14 cellular contexts compared by ENCODE assay signal in genomic region chr4:123952530-123953274, GRCh38.
DNase-seq lines count a peak whose midpoint lies in the region; ATAC-seq, FAIRE-seq and TF ChIP-seq lines count a peak whose summit lies in the region.
"Had no signal": no experiment of that assay in that cellular context is flagged by ENCODE, and none has a peak within 500 bp of the region (broad histone marks: within the 10 kb centered on the region; RNA-seq: fewer than 3 reads in every experiment).

No MANE protein-coding gene starts in this region.

- H3K27me3 ChIP-seq in MG63 (no peaks in the 10 kb centered on the region), bronchial epithelial cell (ENCODE audit: control insufficient read depth, insufficient read depth, low read length) (no peaks in the 10 kb centered on the region), iPS DF 6.9 (ENCODE audit: control insufficient read depth, insufficient read depth, low read length) (no peaks in the 10 kb centered on the region)
- H3K27me3 ChIP-seq: thyroid gland had no signal

- intact Hi-C loops in activated CD8-positive, alpha-beta T cell treated with anti-CD3 and anti-CD28 coated beads for 36 hours (cut with micrococcal nuclease), result no loop called here

- CTCF ChIA-PET in activated CD8-positive, alpha-beta T cell treated with anti-CD3 and anti-CD28 coated beads for 36 hours (lab: Charles Lee), result no interaction called here

- no peaks in the 10 kb centered on the region for H3K36me3 ChIP-seq in MG63
- no peaks in the 10 kb centered on the region for H3K36me3 ChIP-seq in bronchial epithelial cell (ENCODE audit: control insufficient read depth, insufficient read depth, low read length)
- H3K36me3 ChIP-seq in iPS DF 6.9 (ENCODE audit: control insufficient read depth, insufficient read depth, low read length), result no peaks in the 10 kb centered on the region
- H3K36me3 ChIP-seq: thyroid gland had no signal

- POLR2A ChIA-PET in activated CD8-positive, alpha-beta T cell treated with anti-CD3 and anti-CD28 coated beads for 36 hours (lab: Charles Lee), result no interaction called here

- H3K4me1 ChIP-seq in iPS DF 6.9 (ENCODE audit: control insufficient read depth, insufficient read depth, low read length), result no peaks in the 10 kb centered on the region

- H3K9me3 ChIP-seq in MG63 (no peaks in the 10 kb centered on the region; the same call in 1 of the 2 replicates), iPS DF 6.9 (ENCODE audit: control insufficient read depth, insufficient read depth, low read length) (no peaks in the 10 kb centered on the region)
- H3K9me3 ChIP-seq: thyroid gland had no signal

- TF ChIP-seq CTCF in bronchial epithelial cell (IDR thresholded peaks at IDR 0.05; ENCODE audit: insufficient read depth, low read length, severe bottlenecking) (no peak), coronary artery (IDR thresholded peaks at IDR 0.05) (no peak)
- no peak for TF ChIP-seq CTCF in activated CD8-positive, alpha-beta T cell treated with anti-CD3 and anti-CD28 coated beads for 36 hours (IDR thresholded peaks at IDR 0.05)

- no peak overlapping the region for H3K27ac Mint-ChIP-seq in activated CD8-positive, alpha-beta T cell treated with anti-CD3 and anti-CD28 coated beads for 36 hours
- H3K27ac Mint-ChIP-seq: T-cell had no signal

- H3K9me3 Mint-ChIP-seq in activated CD8-positive, alpha-beta T cell treated with anti-CD3 and anti-CD28 coated beads for 36 hours, result no peaks in the 10 kb centered on the region
- H3K9me3 Mint-ChIP-seq: T-cell had no signal

- peaks cover 5% of the 10 kb centered on the region for H3K27me3 Mint-ChIP-seq in activated CD8-positive, alpha-beta T cell treated with anti-CD3 and anti-CD28 coated beads for 36 hours

- H3K4me1 Mint-ChIP-seq in activated CD8-positive, alpha-beta T cell treated with anti-CD3 and anti-CD28 coated beads for 36 hours (ENCODE audit: low read depth), result no peaks in the 10 kb centered on the region
- H3K4me1 Mint-ChIP-seq: T-cell had no signal

- WGBS in iPS DF 6.9 (ENCODE audit: insufficient coverage, insufficient read length), result no CpG with 5 or more reads among the region's 3 CpGs

- H3K36me3 Mint-ChIP-seq in activated CD8-positive, alpha-beta T cell treated with anti-CD3 and anti-CD28 coated beads for 36 hours (ENCODE audit: low read depth), result no peaks in the 10 kb centered on the region
- H3K36me3 Mint-ChIP-seq: T-cell had no signal

- ATAC-seq in activated CD8-positive, alpha-beta T cell treated with anti-CD3 and anti-CD28 coated beads for 36 hours, result no peak
- no peak for ATAC-seq in GM19035 (IDR thresholded peaks at IDR 0.05; ENCODE audit: unreplicated experiment)
- no peak for ATAC-seq in GM21786 (IDR thresholded peaks at IDR 0.05; ENCODE audit: unreplicated experiment)
- ATAC-seq: T-cell had no signal

- DNase-seq in ELF-1 (ENCODE audit: low read depth, low spot score) (peak; percentile 13), MG63 (peak; percentile 22), bronchial epithelial cell (ENCODE audit: low read depth) (peak; percentile 56), iPS DF 6.9 (ENCODE audit: low read depth, low spot score) (peak; percentile 50), coronary artery (ENCODE audit: low spot score) (no peak)
- DNase-seq in activated CD8-positive, alpha-beta T cell treated with anti-CD3 and anti-CD28 coated beads for 36 hours, result no peak
- DNase-seq: activated CD4-positive, CD25-positive, alpha-beta regulatory T cell; amygdala; cortex of kidney; NCI-H2081; T-cell; thyroid gland had no signal

- no peak for FAIRE-seq in bronchial epithelial cell (lab: Jason Lieb, UNC)

- H3K4me3 Mint-ChIP-seq in activated CD8-positive, alpha-beta T cell treated with anti-CD3 and anti-CD28 coated beads for 36 hours, result no peak overlapping the region
- H3K4me3 Mint-ChIP-seq: T-cell had no signal

- no peak overlapping the region for H3K27ac ChIP-seq in iPS DF 6.9 (ENCODE audit: low read length)
- no peak overlapping the region for H3K27ac ChIP-seq in coronary artery
- H3K27ac ChIP-seq: thyroid gland had no signal

- no peak overlapping the region for H3K4me3 ChIP-seq in MG63
- no peak overlapping the region for H3K4me3 ChIP-seq in bronchial epithelial cell (ENCODE audit: low read depth, low read length)
- no peak overlapping the region for H3K4me3 ChIP-seq in iPS DF 6.9 (ENCODE audit: low read length)
- no peak overlapping the region for H3K4me3 ChIP-seq in coronary artery
- H3K4me3 ChIP-seq: thyroid gland had no signal

Comparison
In these comparisons a context has a peak if more than half of its experiments do, and no peak if none do; other contexts are left out.
1. DNase-seq: peak in ELF-1 (single experiment), MG63 (single experiment), bronchial epithelial cell (single experiment) and iPS DF 6.9 (single experiment); none in activated CD8-positive, alpha-beta T cell treated with anti-CD3 and anti-CD28 coated beads for 36 hours (single experiment) and coronary artery (single experiment).